In the genomic region with DNA sequence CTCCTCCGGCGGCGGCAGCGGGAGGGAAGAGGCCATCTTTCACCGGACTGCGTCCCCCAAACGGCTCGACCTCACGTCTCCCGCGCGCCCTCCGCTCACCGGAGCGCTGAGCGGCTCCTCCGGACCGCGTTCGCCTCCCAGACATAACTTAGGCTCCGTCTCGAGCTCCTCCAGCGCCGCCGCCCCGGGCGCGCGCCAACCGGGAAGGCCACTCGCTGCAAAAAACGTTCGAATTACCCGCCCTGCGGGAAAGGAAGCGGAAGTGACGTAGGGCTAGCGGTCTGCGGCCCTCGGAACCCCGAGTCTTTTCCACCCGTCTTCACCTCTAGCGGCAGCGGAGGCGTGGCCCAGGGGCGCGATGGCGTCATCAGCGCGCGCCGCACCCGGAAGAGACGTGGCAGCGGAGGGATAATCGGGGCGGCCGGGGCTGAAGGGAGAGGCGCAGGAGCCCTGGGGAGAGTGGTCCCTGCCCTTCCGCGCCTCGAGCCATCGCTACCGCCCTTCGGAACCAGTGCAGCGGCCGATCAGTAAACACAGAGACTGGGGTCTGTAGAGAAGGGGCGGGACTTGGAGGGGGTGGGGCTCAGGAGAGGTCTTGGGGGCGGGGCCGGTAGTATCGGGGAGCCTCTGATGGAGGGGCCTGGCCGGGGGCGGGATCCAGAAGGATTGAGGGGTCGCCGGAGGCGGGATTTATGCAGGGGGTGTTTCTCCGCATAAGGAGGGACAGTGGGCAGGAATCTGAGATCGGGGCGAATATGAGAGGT, we compare ENCODE assay signal across 1 cellular context.
TF ChIP-seq lines count a peak whose summit lies in the region.

A gene with protein sequence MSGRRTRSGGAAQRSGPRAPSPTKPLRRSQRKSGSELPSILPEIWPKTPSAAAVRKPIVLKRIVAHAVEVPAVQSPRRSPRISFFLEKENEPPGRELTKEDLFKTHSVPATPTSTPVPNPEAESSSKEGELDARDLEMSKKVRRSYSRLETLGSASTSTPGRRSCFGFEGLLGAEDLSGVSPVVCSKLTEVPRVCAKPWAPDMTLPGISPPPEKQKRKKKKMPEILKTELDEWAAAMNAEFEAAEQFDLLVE (minus strand): TSS at position 207 of the 764 bp plus-strand sequence. CDS start 62 bp downstream, at position 145.
A gene (plus strand): TSS at position 389 of the 764 bp plus-strand sequence. CDS start 477 bp downstream, outside the sequence.

TF ChIP-seq in GM12878, 131 proteins besides CTCF, POLR2A, EP300 and RAD21 (continued from another document and continues in another):
- TF ChIP-seq, protein P1, sequence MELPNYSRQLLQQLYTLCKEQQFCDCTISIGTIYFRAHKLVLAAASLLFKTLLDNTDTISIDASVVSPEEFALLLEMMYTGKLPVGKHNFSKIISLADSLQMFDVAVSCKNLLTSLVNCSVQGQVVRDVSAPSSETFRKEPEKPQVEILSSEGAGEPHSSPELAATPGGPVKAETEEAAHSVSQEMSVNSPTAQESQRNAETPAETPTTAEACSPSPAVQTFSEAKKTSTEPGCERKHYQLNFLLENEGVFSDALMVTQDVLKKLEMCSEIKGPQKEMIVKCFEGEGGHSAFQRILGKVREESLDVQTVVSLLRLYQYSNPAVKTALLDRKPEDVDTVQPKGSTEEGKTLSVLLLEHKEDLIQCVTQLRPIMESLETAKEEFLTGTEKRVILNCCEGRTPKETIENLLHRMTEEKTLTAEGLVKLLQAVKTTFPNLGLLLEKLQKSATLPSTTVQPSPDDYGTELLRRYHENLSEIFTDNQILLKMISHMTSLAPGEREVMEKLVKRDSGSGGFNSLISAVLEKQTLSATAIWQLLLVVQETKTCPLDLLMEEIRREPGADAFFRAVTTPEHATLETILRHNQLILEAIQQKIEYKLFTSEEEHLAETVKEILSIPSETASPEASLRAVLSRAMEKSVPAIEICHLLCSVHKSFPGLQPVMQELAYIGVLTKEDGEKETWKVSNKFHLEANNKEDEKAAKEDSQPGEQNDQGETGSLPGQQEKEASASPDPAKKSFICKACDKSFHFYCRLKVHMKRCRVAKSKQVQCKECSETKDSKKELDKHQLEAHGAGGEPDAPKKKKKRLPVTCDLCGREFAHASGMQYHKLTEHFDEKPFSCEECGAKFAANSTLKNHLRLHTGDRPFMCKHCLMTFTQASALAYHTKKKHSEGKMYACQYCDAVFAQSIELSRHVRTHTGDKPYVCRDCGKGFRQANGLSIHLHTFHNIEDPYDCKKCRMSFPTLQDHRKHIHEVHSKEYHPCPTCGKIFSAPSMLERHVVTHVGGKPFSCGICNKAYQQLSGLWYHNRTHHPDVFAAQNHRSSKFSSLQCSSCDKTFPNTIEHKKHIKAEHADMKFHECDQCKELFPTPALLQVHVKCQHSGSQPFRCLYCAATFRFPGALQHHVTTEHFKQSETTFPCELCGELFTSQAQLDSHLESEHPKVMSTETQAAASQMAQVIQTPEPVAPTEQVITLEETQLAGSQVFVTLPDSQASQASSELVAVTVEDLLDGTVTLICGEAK (IDR thresholded peaks at IDR 0.05; ENCODE audit: borderline replicate concordance) = peak; percentile 96
- no peak for TF ChIP-seq SMC3 (IDR thresholded peaks at IDR 0.05; ENCODE audit: borderline replicate concordance, low read length)
- TF ChIP-seq, protein P2, sequence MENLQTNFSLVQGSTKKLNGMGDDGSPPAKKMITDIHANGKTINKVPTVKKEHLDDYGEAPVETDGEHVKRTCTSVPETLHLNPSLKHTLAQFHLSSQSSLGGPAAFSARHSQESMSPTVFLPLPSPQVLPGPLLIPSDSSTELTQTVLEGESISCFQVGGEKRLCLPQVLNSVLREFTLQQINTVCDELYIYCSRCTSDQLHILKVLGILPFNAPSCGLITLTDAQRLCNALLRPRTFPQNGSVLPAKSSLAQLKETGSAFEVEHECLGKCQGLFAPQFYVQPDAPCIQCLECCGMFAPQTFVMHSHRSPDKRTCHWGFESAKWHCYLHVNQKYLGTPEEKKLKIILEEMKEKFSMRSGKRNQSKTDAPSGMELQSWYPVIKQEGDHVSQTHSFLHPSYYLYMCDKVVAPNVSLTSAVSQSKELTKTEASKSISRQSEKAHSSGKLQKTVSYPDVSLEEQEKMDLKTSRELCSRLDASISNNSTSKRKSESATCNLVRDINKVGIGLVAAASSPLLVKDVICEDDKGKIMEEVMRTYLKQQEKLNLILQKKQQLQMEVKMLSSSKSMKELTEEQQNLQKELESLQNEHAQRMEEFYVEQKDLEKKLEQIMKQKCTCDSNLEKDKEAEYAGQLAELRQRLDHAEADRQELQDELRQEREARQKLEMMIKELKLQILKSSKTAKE (IDR thresholded peaks at IDR 0.05; ENCODE audit: low read depth, poor library complexity, severe bottlenecking) = no peak
- peak; percentile 63 for TF ChIP-seq CBFB (IDR thresholded peaks at IDR 0.05; ENCODE audit: low read depth)
- peak; percentile 46; the same call in 1 of the 2 replicates for TF ChIP-seq SPI1 (IDR thresholded peaks at IDR 0.05; ENCODE audit: borderline replicate concordance, insufficient read depth, low read depth, low read length)
- peak; percentile 38; the same call in 2 of the 3 replicates for TF ChIP-seq POU2F2 (IDR thresholded peaks at IDR 0.05; ENCODE audit: borderline replicate concordance, low read depth, low read length)
- no peak for TF ChIP-seq KAT2A (conservative IDR thresholded peaks at IDR 0.05; ENCODE audit: control insufficient read depth, low read depth, low read length)
- peak in 1 of 2 experiments; percentile 40; a peak in 2 of 4 replicates for TF ChIP-seq ETV6 (conservative IDR thresholded peaks at IDR 0.05 in 1 of 2, IDR thresholded peaks at IDR 0.05 in 1 of 2; ENCODE audit: borderline replicate concordance in 1 of 2, low read depth in 1 of 2)
- no peak for TF ChIP-seq IKZF2 (IDR thresholded peaks at IDR 0.05)
- no peak for TF ChIP-seq RCOR1 (conservative IDR thresholded peaks at IDR 0.05; ENCODE audit: low read depth, low read length)
- TF ChIP-seq STAT1 (conservative IDR thresholded peaks at IDR 0.05) = peak; percentile 94; the same call in 1 of the 2 replicates
- TF ChIP-seq CHD1 (IDR thresholded peaks at IDR 0.05; ENCODE audit: low read depth, low read length) = no peak
- TF ChIP-seq ZNF217 (IDR thresholded peaks at IDR 0.05) = no peak
- peak; percentile 33; the same call in 1 of the 2 replicates for TF ChIP-seq BACH1 (IDR thresholded peaks at IDR 0.05; ENCODE audit: borderline replicate concordance)
- TF ChIP-seq, protein P3, sequence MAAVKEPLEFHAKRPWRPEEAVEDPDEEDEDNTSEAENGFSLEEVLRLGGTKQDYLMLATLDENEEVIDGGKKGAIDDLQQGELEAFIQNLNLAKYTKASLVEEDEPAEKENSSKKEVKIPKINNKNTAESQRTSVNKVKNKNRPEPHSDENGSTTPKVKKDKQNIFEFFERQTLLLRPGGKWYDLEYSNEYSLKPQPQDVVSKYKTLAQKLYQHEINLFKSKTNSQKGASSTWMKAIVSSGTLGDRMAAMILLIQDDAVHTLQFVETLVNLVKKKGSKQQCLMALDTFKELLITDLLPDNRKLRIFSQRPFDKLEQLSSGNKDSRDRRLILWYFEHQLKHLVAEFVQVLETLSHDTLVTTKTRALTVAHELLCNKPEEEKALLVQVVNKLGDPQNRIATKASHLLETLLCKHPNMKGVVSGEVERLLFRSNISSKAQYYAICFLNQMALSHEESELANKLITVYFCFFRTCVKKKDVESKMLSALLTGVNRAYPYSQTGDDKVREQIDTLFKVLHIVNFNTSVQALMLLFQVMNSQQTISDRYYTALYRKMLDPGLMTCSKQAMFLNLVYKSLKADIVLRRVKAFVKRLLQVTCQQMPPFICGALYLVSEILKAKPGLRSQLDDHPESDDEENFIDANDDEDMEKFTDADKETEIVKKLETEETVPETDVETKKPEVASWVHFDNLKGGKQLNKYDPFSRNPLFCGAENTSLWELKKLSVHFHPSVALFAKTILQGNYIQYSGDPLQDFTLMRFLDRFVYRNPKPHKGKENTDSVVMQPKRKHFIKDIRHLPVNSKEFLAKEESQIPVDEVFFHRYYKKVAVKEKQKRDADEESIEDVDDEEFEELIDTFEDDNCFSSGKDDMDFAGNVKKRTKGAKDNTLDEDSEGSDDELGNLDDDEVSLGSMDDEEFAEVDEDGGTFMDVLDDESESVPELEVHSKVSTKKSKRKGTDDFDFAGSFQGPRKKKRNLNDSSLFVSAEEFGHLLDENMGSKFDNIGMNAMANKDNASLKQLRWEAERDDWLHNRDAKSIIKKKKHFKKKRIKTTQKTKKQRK (IDR thresholded peaks at IDR 0.05; ENCODE audit: low read depth, low read length) = no peak
- TF ChIP-seq, protein P4, sequence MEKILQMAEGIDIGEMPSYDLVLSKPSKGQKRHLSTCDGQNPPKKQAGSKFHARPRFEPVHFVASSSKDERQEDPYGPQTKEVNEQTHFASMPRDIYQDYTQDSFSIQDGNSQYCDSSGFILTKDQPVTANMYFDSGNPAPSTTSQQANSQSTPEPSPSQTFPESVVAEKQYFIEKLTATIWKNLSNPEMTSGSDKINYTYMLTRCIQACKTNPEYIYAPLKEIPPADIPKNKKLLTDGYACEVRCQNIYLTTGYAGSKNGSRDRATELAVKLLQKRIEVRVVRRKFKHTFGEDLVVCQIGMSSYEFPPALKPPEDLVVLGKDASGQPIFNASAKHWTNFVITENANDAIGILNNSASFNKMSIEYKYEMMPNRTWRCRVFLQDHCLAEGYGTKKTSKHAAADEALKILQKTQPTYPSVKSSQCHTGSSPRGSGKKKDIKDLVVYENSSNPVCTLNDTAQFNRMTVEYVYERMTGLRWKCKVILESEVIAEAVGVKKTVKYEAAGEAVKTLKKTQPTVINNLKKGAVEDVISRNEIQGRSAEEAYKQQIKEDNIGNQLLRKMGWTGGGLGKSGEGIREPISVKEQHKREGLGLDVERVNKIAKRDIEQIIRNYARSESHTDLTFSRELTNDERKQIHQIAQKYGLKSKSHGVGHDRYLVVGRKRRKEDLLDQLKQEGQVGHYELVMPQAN (conservative IDR thresholded peaks at IDR 0.05) = peak; percentile 100
- TF ChIP-seq NFXL1 (IDR thresholded peaks at IDR 0.05; ENCODE audit: borderline replicate concordance) = no peak
- peak; percentile 44 for TF ChIP-seq PML (IDR thresholded peaks at IDR 0.05; ENCODE audit: low read length)
- TF ChIP-seq ZNF274 (IDR thresholded peaks at IDR 0.05; ENCODE audit: insufficient read depth, insufficient read length) = no peak
- TF ChIP-seq ZNF24 (IDR thresholded peaks at IDR 0.05) = no peak
- no peak for TF ChIP-seq CEBPB (IDR thresholded peaks at IDR 0.05; ENCODE audit: borderline replicate concordance in 1 of 2, low read depth in 2 of 2, low read length in 2 of 2)
- peak; percentile 31 to 56; a peak in 2 of 3 replicates for TF ChIP-seq EGR1 (IDR thresholded peaks at IDR 0.05; ENCODE audit: borderline replicate concordance in 1 of 2, low read depth in 2 of 2, low read length in 2 of 2)
- TF ChIP-seq, protein P5, sequence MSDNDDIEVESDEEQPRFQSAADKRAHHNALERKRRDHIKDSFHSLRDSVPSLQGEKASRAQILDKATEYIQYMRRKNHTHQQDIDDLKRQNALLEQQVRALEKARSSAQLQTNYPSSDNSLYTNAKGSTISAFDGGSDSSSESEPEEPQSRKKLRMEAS (IDR thresholded peaks at IDR 0.05; ENCODE audit: low read depth, low read length) = peak; percentile 94
- TF ChIP-seq SMAD5 (IDR thresholded peaks at IDR 0.05; ENCODE audit: low read depth) = peak; percentile 84; the same call in 1 of the 2 replicates
- no peak for TF ChIP-seq WRNIP1 (IDR thresholded peaks at IDR 0.05; ENCODE audit: borderline replicate concordance, low read depth, low read length)
- TF ChIP-seq SMAD1 (IDR thresholded peaks at IDR 0.05; ENCODE audit: low read depth, partially characterized antibody) = no peak
- no peak for TF ChIP-seq RBBP5 (conservative IDR thresholded peaks at IDR 0.05)
- TF ChIP-seq POLR2AphosphoS2 (IDR thresholded peaks at IDR 0.05; ENCODE audit: low read depth, low read length) = peak; percentile 50; the same call in 1 of the 2 replicates
- 0 out of 2 replicates have a peak, but pooled peaks have one; percentile 32 for TF ChIP-seq MYB (IDR thresholded peaks at IDR 0.05; ENCODE audit: borderline replicate concordance, low read depth, low read length)
- no peak for TF ChIP-seq MYC (IDR thresholded peaks at IDR 0.05; ENCODE audit: insufficient read depth, insufficient read length, insufficient replicate concordance, low read length, severe bottlenecking)
- peak; percentile 80 for TF ChIP-seq ESRRA (IDR thresholded peaks at IDR 0.05; ENCODE audit: low read length)
- TF ChIP-seq, protein P6, sequence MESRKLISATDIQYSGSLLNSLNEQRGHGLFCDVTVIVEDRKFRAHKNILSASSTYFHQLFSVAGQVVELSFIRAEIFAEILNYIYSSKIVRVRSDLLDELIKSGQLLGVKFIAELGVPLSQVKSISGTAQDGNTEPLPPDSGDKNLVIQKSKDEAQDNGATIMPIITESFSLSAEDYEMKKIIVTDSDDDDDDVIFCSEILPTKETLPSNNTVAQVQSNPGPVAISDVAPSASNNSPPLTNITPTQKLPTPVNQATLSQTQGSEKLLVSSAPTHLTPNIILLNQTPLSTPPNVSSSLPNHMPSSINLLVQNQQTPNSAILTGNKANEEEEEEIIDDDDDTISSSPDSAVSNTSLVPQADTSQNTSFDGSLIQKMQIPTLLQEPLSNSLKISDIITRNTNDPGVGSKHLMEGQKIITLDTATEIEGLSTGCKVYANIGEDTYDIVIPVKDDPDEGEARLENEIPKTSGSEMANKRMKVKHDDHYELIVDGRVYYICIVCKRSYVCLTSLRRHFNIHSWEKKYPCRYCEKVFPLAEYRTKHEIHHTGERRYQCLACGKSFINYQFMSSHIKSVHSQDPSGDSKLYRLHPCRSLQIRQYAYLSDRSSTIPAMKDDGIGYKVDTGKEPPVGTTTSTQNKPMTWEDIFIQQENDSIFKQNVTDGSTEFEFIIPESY (IDR thresholded peaks at IDR 0.05) = no peak
- TF ChIP-seq, protein P7, sequence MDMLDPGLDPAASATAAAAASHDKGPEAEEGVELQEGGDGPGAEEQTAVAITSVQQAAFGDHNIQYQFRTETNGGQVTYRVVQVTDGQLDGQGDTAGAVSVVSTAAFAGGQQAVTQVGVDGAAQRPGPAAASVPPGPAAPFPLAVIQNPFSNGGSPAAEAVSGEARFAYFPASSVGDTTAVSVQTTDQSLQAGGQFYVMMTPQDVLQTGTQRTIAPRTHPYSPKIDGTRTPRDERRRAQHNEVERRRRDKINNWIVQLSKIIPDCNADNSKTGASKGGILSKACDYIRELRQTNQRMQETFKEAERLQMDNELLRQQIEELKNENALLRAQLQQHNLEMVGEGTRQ (IDR thresholded peaks at IDR 0.05; ENCODE audit: borderline replicate concordance, low read depth, low read length) = no peak; the same call in 1 of the 2 replicates
- no peak for TF ChIP-seq RAD51 (IDR thresholded peaks at IDR 0.05)
- TF ChIP-seq SREBF2 (IDR thresholded peaks at IDR 0.05; ENCODE audit: low read length) = 0 out of 2 replicates have a peak, but pooled peaks have one; percentile 46
- TF ChIP-seq, protein P8, sequence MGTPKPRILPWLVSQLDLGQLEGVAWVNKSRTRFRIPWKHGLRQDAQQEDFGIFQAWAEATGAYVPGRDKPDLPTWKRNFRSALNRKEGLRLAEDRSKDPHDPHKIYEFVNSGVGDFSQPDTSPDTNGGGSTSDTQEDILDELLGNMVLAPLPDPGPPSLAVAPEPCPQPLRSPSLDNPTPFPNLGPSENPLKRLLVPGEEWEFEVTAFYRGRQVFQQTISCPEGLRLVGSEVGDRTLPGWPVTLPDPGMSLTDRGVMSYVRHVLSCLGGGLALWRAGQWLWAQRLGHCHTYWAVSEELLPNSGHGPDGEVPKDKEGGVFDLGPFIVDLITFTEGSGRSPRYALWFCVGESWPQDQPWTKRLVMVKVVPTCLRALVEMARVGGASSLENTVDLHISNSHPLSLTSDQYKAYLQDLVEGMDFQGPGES (IDR thresholded peaks at IDR 0.05) = peak; percentile 58
